ENCODE assay signal across 2 cellular contexts in genomic region chr7:75658802-75659201, GRCh38.
TF ChIP-seq lines count a peak whose summit lies in the region.

No MANE protein-coding gene starts in this region.

TF ChIP-seq in GM23338, 12 proteins besides CTCF, POLR2A, EP300 and RAD21 (continued from another document):
- no peak for TF ChIP-seq ZNF462 (CRISPR knock-in tag; IDR thresholded peaks at IDR 0.05)

TF ChIP-seq in WTC11, 78 proteins besides CTCF, POLR2A, EP300 and RAD21 (continued from another document):
- TF ChIP-seq ARID4B (CRISPR knock-in tag; IDR thresholded peaks at IDR 0.05; ENCODE audit: borderline replicate concordance) (no peak), HMGA2 (CRISPR knock-in tag; IDR thresholded peaks at IDR 0.05) (no peak)
